ENCODE assay signal across 16 cellular contexts in the genomic region with DNA sequence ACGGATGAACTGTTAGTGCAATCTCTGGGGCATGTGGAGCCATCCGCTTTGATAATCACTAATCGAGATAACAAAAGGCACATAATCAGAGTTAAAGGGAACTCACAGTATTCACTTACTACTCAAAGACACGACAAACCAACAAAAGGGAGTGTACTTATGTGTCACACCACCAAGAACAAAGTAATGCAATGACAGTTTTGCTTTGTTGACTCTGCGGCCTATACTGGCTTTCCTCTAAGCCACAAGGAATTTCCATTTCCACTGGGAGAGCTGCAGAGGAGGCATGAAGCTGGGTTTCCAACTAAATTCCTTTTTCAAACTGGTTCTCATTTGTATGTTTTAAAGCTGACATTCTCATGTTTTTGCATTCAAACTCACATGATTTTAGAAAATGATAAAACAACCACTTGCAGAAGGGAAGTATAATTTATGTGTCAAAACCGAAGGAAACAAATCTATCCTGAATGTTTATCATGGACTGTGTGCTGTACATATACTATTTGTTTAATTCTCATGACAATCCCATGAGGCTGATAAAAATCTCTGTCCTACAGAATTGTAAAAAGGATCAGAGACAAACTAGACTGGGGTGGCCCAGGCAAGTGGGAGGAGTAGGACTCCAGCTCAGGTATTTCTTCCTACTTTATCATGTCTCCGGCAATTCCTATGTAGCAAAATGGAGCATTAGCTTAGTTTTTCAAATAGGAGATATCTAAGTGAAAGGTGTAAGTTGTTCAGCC.
DNase-seq lines count a peak whose midpoint lies in the region; ATAC-seq and TF ChIP-seq lines count a peak whose summit lies in the region.
"Had no signal": no experiment of that assay in that cellular context is flagged by ENCODE, and none has a peak within 500 bp of the region (broad histone marks: within the 10 kb centered on the region; RNA-seq: fewer than 3 reads in every experiment).

No MANE protein-coding gene starts in this region.

- H3K27me3 ChIP-seq in mesendoderm (ENCODE audit: insufficient read depth, low read length, poor library complexity) (no peaks in the 10 kb centered on the region), body of pancreas (no peaks in the 10 kb centered on the region)
- H3K27me3 ChIP-seq: vagina had no signal

- no peaks in the 10 kb centered on the region for H3K9me2 ChIP-seq in OCI-LY7 (ENCODE audit: insufficient read depth, low read length)

- TF ChIP-seq CTCF in choroid plexus epithelial cell (conservative IDR thresholded peaks at IDR 0.05; ENCODE audit: low read depth, low read length) (no peak), body of pancreas (IDR thresholded peaks at IDR 0.05) (no peak), OCI-LY7 (conservative IDR thresholded peaks at IDR 0.05; ENCODE audit: low read length) (no peak)

- POLR2A ChIA-PET in activated CD4-positive, alpha-beta T cell treated with anti-CD3 and anti-CD28 coated beads, Interleukin-2, amount 10 ng/mL, durations not matched to agents 7 days and 5 days (lab: Charles Lee): no interaction called here
- POLR2A ChIA-PET in OCI-LY7 (lab: Charles Lee): interaction anchor here (0.7 to 1.2 kb wide), 2 partner anchors 10 to 70 kb away, joined by 3 to 4 read pairs; no protein-coding TSS in a partner anchor

- no peak overlapping the region for H3K9ac ChIP-seq in mesendoderm (ENCODE audit: low read length)

- no peak overlapping the region for H2BK5ac ChIP-seq in mesendoderm (ENCODE audit: low read length)

- no peaks in the 10 kb centered on the region for H3K79me1 ChIP-seq in mesendoderm (ENCODE audit: low read length)

- CTCF ChIA-PET in activated CD4-positive, alpha-beta T cell treated with anti-CD3 and anti-CD28 coated beads, Interleukin-2, amount 10 ng/mL, durations not matched to agents 7 days and 5 days (lab: Charles Lee): interaction anchor here (0.9 to 1.1 kb wide), 2 partner anchors 9 to 18 kb away, joined by 3 read pairs; no protein-coding TSS in a partner anchor
- CTCF ChIA-PET in OCI-LY7 (lab: Charles Lee; ENCODE audit: unreplicated experiment): no interaction called here

- no peaks in the 10 kb centered on the region for H3K4me1 ChIP-seq in mesendoderm (ENCODE audit: control insufficient read depth, low read depth, low read length)
- H3K4me1 ChIP-seq in body of pancreas: no peaks in the 10 kb centered on the region
- H3K4me1 ChIP-seq in OCI-LY7 (ENCODE audit: insufficient read depth, low read length, poor library complexity, severe bottlenecking): no peaks in the 10 kb centered on the region
- H3K4me1 ChIP-seq: vagina had no signal

- intact Hi-C loops in body of pancreas (cut with DNase I) (no loop called here), OCI-LY7 (cut with micrococcal nuclease; ENCODE audit: unreplicated experiment) (no loop called here)

- H3K4ac ChIP-seq in mesendoderm (ENCODE audit: low read depth, low read length): no peak overlapping the region

- no TSS peak for BruUV-seq in OCI-LY7 (replicated peaks; lab: Mats Ljungman, UMichigan)

- DNase-seq in AG08395 (ENCODE audit: low spot score) (peak; percentile 44), LHCN-M2 (ENCODE audit: low read depth) (peak; percentile 90), choroid plexus epithelial cell (ENCODE audit: low read depth) (peak; percentile 43), mesendoderm (peak; percentile 26), germinal center (ENCODE audit: low spot score) (no peak), body of pancreas (no peak), OCI-LY7 (ENCODE audit: low spot score) (no peak)
- DNase-seq in activated CD4-positive, alpha-beta T cell treated with anti-CD3 and anti-CD28 coated beads, Interleukin-2, amount 10 ng/mL, durations not matched to agents 7 days and 5 days: no peak
- DNase-seq: activated effector memory CD4-positive, alpha-beta T cell treated with anti-CD3 and anti-CD28 coated beads, Interleukin-2, amount 50 U/mL, for 16 hours; effector CD8-positive, alpha-beta T cell; GF-D8; head of caudate nucleus; left cardiac atrium; stimulated activated naive B cell treated with anti-CD40 and anti-IgM and Interleukin-4, amounts not matched to agents 10 μg/mL and 1 μg/mL and 100 μg/mL, for 72 hours had no signal

- H3K27ac Mint-ChIP-seq in activated CD4-positive, alpha-beta T cell treated with anti-CD3 and anti-CD28 coated beads, Interleukin-2, amount 10 ng/mL, durations not matched to agents 7 days and 5 days: no peak overlapping the region

- peaks cover 1% of the 10 kb centered on the region for H3K36me3 Mint-ChIP-seq in activated CD4-positive, alpha-beta T cell treated with anti-CD3 and anti-CD28 coated beads, Interleukin-2, amount 10 ng/mL, durations not matched to agents 7 days and 5 days (ENCODE audit: low read depth)

- no peak overlapping the region for H2BK15ac ChIP-seq in mesendoderm (replicated peaks; ENCODE audit: low read depth)

- no peak overlapping the region for H2AK5ac ChIP-seq in mesendoderm (ENCODE audit: low read length)

- no peak overlapping the region for H2BK120ac ChIP-seq in mesendoderm (ENCODE audit: low read depth, low read length)

- no peak overlapping the region for H3K56ac ChIP-seq in mesendoderm (ENCODE audit: low read length)

- no peak for ATAC-seq in body of pancreas
- ATAC-seq: A549; left cardiac atrium; stimulated activated naive B cell treated with anti-CD40 and anti-IgM and Interleukin-4, amounts not matched to agents 10 μg/mL and 1 μg/mL and 100 μg/mL, for 72 hours had no signal

- no peak overlapping the region for H3K18ac ChIP-seq in mesendoderm (ENCODE audit: low read length)

- H3K4me2 ChIP-seq in mesendoderm (ENCODE audit: low read length): no peak overlapping the region
- H3K4me2 ChIP-seq in OCI-LY7 (ENCODE audit: low read length): no peak overlapping the region

- H4K20me1 ChIP-seq in OCI-LY7 (ENCODE audit: insufficient read depth, low read length): no peaks in the 10 kb centered on the region

- H2AFZ ChIP-seq in OCI-LY7 (ENCODE audit: low read length): no peak overlapping the region

- peaks cover 3% of the 10 kb centered on the region for H3K4me1 Mint-ChIP-seq in activated CD4-positive, alpha-beta T cell treated with anti-CD3 and anti-CD28 coated beads, Interleukin-2, amount 10 ng/mL, durations not matched to agents 7 days and 5 days

- TF ChIP-seq POLR2A in body of pancreas (IDR thresholded peaks at IDR 0.05): no peak

- H3K23ac ChIP-seq in mesendoderm (ENCODE audit: low read length): no peak overlapping the region

- no CpG with 5 or more reads among the region's 7 CpGs for WGBS in mesendoderm (ENCODE audit: extremely low coverage, insufficient coverage, low lambda C conversion rate)
- WGBS in body of pancreas, 2 donors: 69 to 73% methylated on average over 7 of the region's 7 CpGs

- H3K36me3 ChIP-seq in mesendoderm (ENCODE audit: control insufficient read depth, insufficient read depth, low read length): no peaks in the 10 kb centered on the region
- H3K36me3 ChIP-seq in body of pancreas (replicated peaks in 1 of 2; ENCODE audit: insufficient read depth in 1 of 2, low read depth in 2 of 2): no peaks in the 10 kb centered on the region
- H3K36me3 ChIP-seq in OCI-LY7 (ENCODE audit: insufficient read depth, low read length): no peaks in the 10 kb centered on the region
- H3K36me3 ChIP-seq: vagina had no signal

- H4K5ac ChIP-seq in mesendoderm (ENCODE audit: low read length): no peak overlapping the region

- H3K4me3 ChIP-seq in choroid plexus epithelial cell (ENCODE audit: low read depth, low read length): no peak overlapping the region
- no peak overlapping the region for H3K4me3 ChIP-seq in mesendoderm (ENCODE audit: low read length)
- no peak overlapping the region for H3K4me3 ChIP-seq in body of pancreas
- H3K4me3 ChIP-seq in OCI-LY7 (ENCODE audit: low read depth, low read length, poor library complexity, severe bottlenecking): no peak overlapping the region
- H3K4me3 ChIP-seq: A549, vagina had no signal

- no peak overlapping the region for H4K8ac ChIP-seq in mesendoderm (ENCODE audit: low read depth, low read length)

- H3K79me2 ChIP-seq in mesendoderm (ENCODE audit: control insufficient read depth, insufficient read depth, low read length) (no peaks in the 10 kb centered on the region), OCI-LY7 (ENCODE audit: insufficient read depth, low read depth, low read length) (no peaks in the 10 kb centered on the region)

- H3K4me3 Mint-ChIP-seq in activated CD4-positive, alpha-beta T cell treated with anti-CD3 and anti-CD28 coated beads, Interleukin-2, amount 10 ng/mL, durations not matched to agents 7 days and 5 days: no peak overlapping the region
- H3K4me3 Mint-ChIP-seq: stimulated activated naive B cell treated with anti-CD40 and anti-IgM and Interleukin-4, amounts not matched to agents 10 μg/mL and 1 μg/mL and 100 μg/mL, for 72 hours had no signal

- H3K9me3 Mint-ChIP-seq in activated CD4-positive, alpha-beta T cell treated with anti-CD3 and anti-CD28 coated beads, Interleukin-2, amount 10 ng/mL, durations not matched to agents 7 days and 5 days: no peaks in the 10 kb centered on the region

- no peak overlapping the region for H3K27ac ChIP-seq in mesendoderm (ENCODE audit: low read depth, low read length)
- no peak overlapping the region for H3K27ac ChIP-seq in body of pancreas
- no peak overlapping the region for H3K27ac ChIP-seq in OCI-LY7 (ENCODE audit: low read depth, low read length, poor library complexity, severe bottlenecking)
- H3K27ac ChIP-seq: A549, vagina had no signal

- H3K27me3 Mint-ChIP-seq in activated CD4-positive, alpha-beta T cell treated with anti-CD3 and anti-CD28 coated beads, Interleukin-2, amount 10 ng/mL, durations not matched to agents 7 days and 5 days: no peaks in the 10 kb centered on the region
- H3K27me3 Mint-ChIP-seq: stimulated activated naive B cell treated with anti-CD40 and anti-IgM and Interleukin-4, amounts not matched to agents 10 μg/mL and 1 μg/mL and 100 μg/mL, for 72 hours had no signal

- H3K9me3 ChIP-seq in body of pancreas (no peaks in the 10 kb centered on the region), OCI-LY7 (ENCODE audit: low read length) (no peaks in the 10 kb centered on the region)
- H3K9me3 ChIP-seq: A549, vagina had no signal

Comparison
In these comparisons a context has a peak if more than half of its experiments do, and no peak if none do; other contexts are left out.
1. DNase-seq: peak in AG08395 (single experiment), LHCN-M2 (single experiment), choroid plexus epithelial cell (single experiment) and mesendoderm (single experiment); none in germinal center (single experiment), body of pancreas (0 of 4), activated CD4-positive, alpha-beta T cell treated with anti-CD3 and anti-CD28 coated beads, Interleukin-2, amount 10 ng/mL, durations not matched to agents 7 days and 5 days (single experiment) and OCI-LY7 (single experiment).